ENCODE assay signal across 23 cellular contexts in the genomic region with DNA sequence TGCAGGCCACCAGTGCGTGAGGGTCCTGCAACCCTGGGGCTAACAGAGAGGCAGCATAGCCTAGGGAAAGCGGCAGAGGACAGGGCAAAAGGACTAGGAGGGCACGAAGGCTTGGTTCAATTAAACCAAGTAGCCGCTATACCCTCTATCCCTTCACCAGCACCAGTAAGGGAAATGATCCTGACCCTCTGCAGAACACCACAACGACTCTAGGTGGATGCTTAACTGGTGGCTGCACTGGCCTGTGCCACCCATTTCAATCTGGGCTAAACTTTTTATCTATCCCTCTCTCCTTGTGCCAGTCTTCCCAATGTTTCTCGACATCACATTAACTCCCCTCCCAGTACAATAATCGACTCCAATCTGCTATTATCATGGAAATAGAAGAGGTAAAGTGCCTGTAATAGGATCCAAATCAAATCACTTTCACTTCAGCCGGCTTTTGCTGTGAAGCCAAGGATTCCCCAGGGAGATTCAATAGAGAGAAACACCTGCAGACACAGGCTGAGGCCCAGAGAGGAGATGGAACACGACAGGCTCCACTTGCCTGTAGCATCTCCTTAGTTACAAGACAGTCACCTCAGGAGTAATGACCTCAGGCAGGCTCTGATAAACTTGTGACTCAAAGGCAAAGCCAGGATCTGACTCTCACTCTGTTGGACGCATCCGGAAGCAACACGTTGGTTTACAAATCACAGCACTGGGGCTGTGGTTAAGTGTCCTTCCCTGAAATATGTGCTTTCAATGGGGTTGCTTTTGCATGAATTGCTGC.
A peak's percentile ranks its signal among the peaks of the same experiment; 100 is the strongest.
DNase-seq lines count a peak whose midpoint lies in the region; ATAC-seq and TF ChIP-seq lines count a peak whose summit lies in the region.
"Had no signal": no experiment of that assay in that cellular context is flagged by ENCODE, and none has a peak within 500 bp of the region (broad histone marks: within the 10 kb centered on the region; RNA-seq: fewer than 3 reads in every experiment).

No MANE protein-coding gene starts in this region.

- WGBS in mammary epithelial cell (ENCODE audit: low coverage, missing lambda C conversion rate): 46% methylated on average over 11 of the region's 12 CpGs
- 60 to 67% methylated on average over 12 of the region's 12 CpGs for whole genome bisulfite sequencing in body of pancreas, 2 donors

- no peaks in the 10 kb centered on the region for H3K36me3 ChIP-seq in mammary epithelial cell (ENCODE audit: insufficient read depth, low read length)
- no peaks in the 10 kb centered on the region for H3K36me3 ChIP-seq in body of pancreas (replicated peaks in 1 of 2; ENCODE audit: insufficient read depth in 1 of 2, low read depth in 2 of 2)
- H3K36me3 ChIP-seq: heart left ventricle, transverse colon had no signal

- BruUV-seq in MCF 10A (replicated peaks; lab: Mats Ljungman, UMichigan): no TSS peak
- BruUV-seq in mammary epithelial cell (replicated peaks; lab: Mats Ljungman, UMichigan): no TSS peak

- CTCF ChIA-PET in MCF 10A (lab: Yijun Ruan, JAX): no interaction called here
- CTCF ChIA-PET in mammary epithelial cell (lab: Charles Lee; ENCODE audit: low non-redundant PET): no interaction called here

- H3K9me3 Mint-ChIP-seq in MCF 10A (ENCODE audit: unreplicated experiment): no peaks in the 10 kb centered on the region
- H3K9me3 Mint-ChIP-seq in progenitor cell of endocrine pancreas (ENCODE audit: low read depth): no peaks in the 10 kb centered on the region
- H3K9me3 Mint-ChIP-seq in endothelial cell (ENCODE audit: unreplicated experiment): no peaks in the 10 kb centered on the region
- H3K9me3 Mint-ChIP-seq: activated T-helper 1 cell treated with anti-CD3 and anti-CD28 coated beads, Interleukin-12 subunit alpha, Interleukin-12 subunit beta, Interleukin-2, Interleukin-4 antibody, amounts not matched to agents 30 ng/mL and 10 ng/mL and 1 ng/mL, durations not matched to agents 14 hours and 24 hours and 36 hours had no signal

- in situ Hi-C loops in mammary epithelial cell (cut with MboI; ENCODE audit: low sequenced_read_pairs in 2 of 2): no loop called here

- H3K27me3 ChIP-seq in mammary epithelial cell (ENCODE audit: insufficient read depth, low read length) (no peaks in the 10 kb centered on the region), body of pancreas (no peaks in the 10 kb centered on the region)
- H3K27me3 ChIP-seq: heart left ventricle, transverse colon had no signal

- no peak for TF ChIP-seq POLR2A in body of pancreas (IDR thresholded peaks at IDR 0.05)

- H3K79me2 ChIP-seq in mammary epithelial cell (ENCODE audit: insufficient read depth, low read length): no peaks in the 10 kb centered on the region

- no peak for ATAC-seq in body of pancreas
- ATAC-seq: heart left ventricle had no signal

- intact Hi-C loops in MCF 10A (cut with micrococcal nuclease): no loop called here
- intact Hi-C loops in mammary epithelial cell (cut with micrococcal nuclease): no loop called here
- intact Hi-C loops in cardiac septum (cut with DNase I): no loop called here
- intact Hi-C loops in body of pancreas (cut with DNase I): no loop called here

- H3K4me3 Mint-ChIP-seq in MCF 10A (ENCODE audit: unreplicated experiment): no peak overlapping the region
- peak overlapping the region; percentile 18 for H3K4me3 Mint-ChIP-seq in progenitor cell of endocrine pancreas (ENCODE audit: low read depth)
- no peak overlapping the region for H3K4me3 Mint-ChIP-seq in endothelial cell (ENCODE audit: unreplicated experiment)
- H3K4me3 Mint-ChIP-seq: activated T-helper 1 cell treated with anti-CD3 and anti-CD28 coated beads, Interleukin-12 subunit alpha, Interleukin-12 subunit beta, Interleukin-2, Interleukin-4 antibody, amounts not matched to agents 30 ng/mL and 10 ng/mL and 1 ng/mL, durations not matched to agents 14 hours and 24 hours and 36 hours; central memory CD8-positive, alpha-beta T cell; memory B cell; T-helper 1 cell treated with Interleukin-12 subunit alpha and Interleukin-12 subunit beta and Interleukin-4 antibody, amounts not matched to agents 30 μg/mL and 1 μg/mL, for 36 hours had no signal

- H4K20me1 ChIP-seq in mammary epithelial cell (ENCODE audit: insufficient read depth, low read length): no peaks in the 10 kb centered on the region

- H3K9ac ChIP-seq in mammary epithelial cell (ENCODE audit: insufficient read depth, low read length): no peak overlapping the region

- H3K4me3 ChIP-seq in mammary epithelial cell (replicated peaks in 1 of 3; ENCODE audit: insufficient read depth in 1 of 3, low read depth in 2 of 3, low read length in 3 of 3): no peak overlapping the region
- H3K4me3 ChIP-seq in body of pancreas: no peak overlapping the region
- H3K4me3 ChIP-seq: heart left ventricle, transverse colon had no signal

- H3K27me3 Mint-ChIP-seq in MCF 10A (ENCODE audit: insufficient read depth, unreplicated experiment) (peaks cover 21% of the 10 kb centered on the region), progenitor cell of endocrine pancreas (peaks cover 4% of the 10 kb centered on the region), endothelial cell (ENCODE audit: unreplicated experiment) (no peaks in the 10 kb centered on the region)
- H3K27me3 Mint-ChIP-seq: central memory CD8-positive, alpha-beta T cell; memory B cell had no signal

- H3K27ac Mint-ChIP-seq in MCF 10A (ENCODE audit: low read depth, unreplicated experiment) (no peak overlapping the region), progenitor cell of endocrine pancreas (peak overlapping the region; percentile 73), endothelial cell (ENCODE audit: unreplicated experiment) (no peak overlapping the region)
- H3K27ac Mint-ChIP-seq: activated T-helper 1 cell treated with anti-CD3 and anti-CD28 coated beads, Interleukin-12 subunit alpha, Interleukin-12 subunit beta, Interleukin-2, Interleukin-4 antibody, amounts not matched to agents 30 ng/mL and 10 ng/mL and 1 ng/mL, durations not matched to agents 14 hours and 24 hours and 36 hours; memory B cell; T-helper 1 cell treated with Interleukin-12 subunit alpha and Interleukin-12 subunit beta and Interleukin-4 antibody, amounts not matched to agents 30 μg/mL and 1 μg/mL, for 36 hours had no signal

- H3K4me1 Mint-ChIP-seq in MCF 10A (ENCODE audit: insufficient read depth, unreplicated experiment) (no peaks in the 10 kb centered on the region), progenitor cell of endocrine pancreas (ENCODE audit: low read depth) (peaks cover 53% of the 10 kb centered on the region), endothelial cell (ENCODE audit: unreplicated experiment) (no peaks in the 10 kb centered on the region)
- H3K4me1 Mint-ChIP-seq: central memory CD8-positive, alpha-beta T cell; memory B cell had no signal

- H2AFZ ChIP-seq in mammary epithelial cell (ENCODE audit: low read depth, low read length): no peak overlapping the region

- dilution Hi-C loops in mammary epithelial cell (cut with HindIII; ENCODE audit: low sequenced_read_pairs): no loop called here

- no peak for TF ChIP-seq CTCF in MCF 10A (IDR thresholded peaks at IDR 0.05; ENCODE audit: unreplicated experiment)
- TF ChIP-seq CTCF in mammary epithelial cell (conservative IDR thresholded peaks at IDR 0.05 in 1 of 2, IDR thresholded peaks at IDR 0.05 in 1 of 2; ENCODE audit: extremely low read depth in 1 of 2, insufficient read depth in 1 of 2, low read depth in 1 of 2, low read length in 2 of 2): no peak
- no peak for TF ChIP-seq CTCF in progenitor cell of endocrine pancreas (IDR thresholded peaks at IDR 0.05; ENCODE audit: unreplicated experiment)
- TF ChIP-seq CTCF in endothelial cell (IDR thresholded peaks at IDR 0.05; ENCODE audit: unreplicated experiment): no peak
- TF ChIP-seq CTCF in body of pancreas (IDR thresholded peaks at IDR 0.05): no peak

- peak; percentile 2 for DNase-seq in MCF 10A (ENCODE audit: unreplicated experiment)
- DNase-seq in mammary epithelial cell: no peak
- peak; percentile 54 for DNase-seq in NCI-H2171 treated with DMSO at 0.1 percent for 48 hours (lab: John Stamatoyannopoulos, UW)
- peak; percentile 72 for DNase-seq in SK-N-DZ (ENCODE audit: low spot score)
- DNase-seq in progenitor cell of endocrine pancreas (ENCODE audit: low spot score, unreplicated experiment): no peak
- DNase-seq in endothelial cell (ENCODE audit: low spot score): no peak
- DNase-seq in cardiac septum (ENCODE audit: low spot score): no peak
- DNase-seq in body of pancreas: no peak
- DNase-seq: C1 segment of cervical spinal cord; DMS 273 treated with DMSO at 0.1 percent for 48 hours; effector CD8-positive, alpha-beta T cell; GOT3; heart left ventricle; KBM-7; NCI-H1694 treated with DMSO at 0.1 percent for 48 hours; retina; SIG-M5; stimulated activated naive CD4-positive, alpha-beta T cell treated with Interleukin-2 at 50 U/mL for 16 hours; transverse colon had no signal

- POLR2A ChIA-PET in MCF 10A (lab: Yijun Ruan, JAX): no interaction called here

- H3K36me3 Mint-ChIP-seq in MCF 10A (ENCODE audit: insufficient read depth, unreplicated experiment) (no peaks in the 10 kb centered on the region), progenitor cell of endocrine pancreas (ENCODE audit: insufficient read depth) (no peaks in the 10 kb centered on the region), endothelial cell (ENCODE audit: low read depth, unreplicated experiment) (no peaks in the 10 kb centered on the region)
- H3K36me3 Mint-ChIP-seq: memory B cell had no signal

- peaks cover 8% of the 10 kb centered on the region for H3K9me3 ChIP-seq in mammary epithelial cell (replicated peaks; ENCODE audit: insufficient read depth, low read length)
- H3K9me3 ChIP-seq in body of pancreas: no peaks in the 10 kb centered on the region
- H3K9me3 ChIP-seq: transverse colon had no signal

- no peaks in the 10 kb centered on the region for H3K4me1 ChIP-seq in mammary epithelial cell (ENCODE audit: insufficient read depth, low read length)
- no peaks in the 10 kb centered on the region for H3K4me1 ChIP-seq in body of pancreas
- H3K4me1 ChIP-seq: heart left ventricle, transverse colon had no signal

- H3K4me2 ChIP-seq in mammary epithelial cell (ENCODE audit: insufficient read depth, low read depth, low read length): no peak overlapping the region

- H3K27ac ChIP-seq in mammary epithelial cell (ENCODE audit: insufficient read depth, low read depth, low read length): no peak overlapping the region
- H3K27ac ChIP-seq in body of pancreas: no peak overlapping the region
- H3K27ac ChIP-seq: heart left ventricle, transverse colon had no signal

Comparison
In these comparisons a context has a peak if more than half of its experiments do, and no peak if none do; other contexts are left out.
1. DNase-seq: peak in MCF 10A (single experiment), NCI-H2171 treated with DMSO at 0.1 percent for 48 hours (single experiment) and SK-N-DZ (single experiment); none in mammary epithelial cell (single experiment), progenitor cell of endocrine pancreas (single experiment), endothelial cell (single experiment), cardiac septum (single experiment) and body of pancreas (0 of 4).